In the genomic region with DNA sequence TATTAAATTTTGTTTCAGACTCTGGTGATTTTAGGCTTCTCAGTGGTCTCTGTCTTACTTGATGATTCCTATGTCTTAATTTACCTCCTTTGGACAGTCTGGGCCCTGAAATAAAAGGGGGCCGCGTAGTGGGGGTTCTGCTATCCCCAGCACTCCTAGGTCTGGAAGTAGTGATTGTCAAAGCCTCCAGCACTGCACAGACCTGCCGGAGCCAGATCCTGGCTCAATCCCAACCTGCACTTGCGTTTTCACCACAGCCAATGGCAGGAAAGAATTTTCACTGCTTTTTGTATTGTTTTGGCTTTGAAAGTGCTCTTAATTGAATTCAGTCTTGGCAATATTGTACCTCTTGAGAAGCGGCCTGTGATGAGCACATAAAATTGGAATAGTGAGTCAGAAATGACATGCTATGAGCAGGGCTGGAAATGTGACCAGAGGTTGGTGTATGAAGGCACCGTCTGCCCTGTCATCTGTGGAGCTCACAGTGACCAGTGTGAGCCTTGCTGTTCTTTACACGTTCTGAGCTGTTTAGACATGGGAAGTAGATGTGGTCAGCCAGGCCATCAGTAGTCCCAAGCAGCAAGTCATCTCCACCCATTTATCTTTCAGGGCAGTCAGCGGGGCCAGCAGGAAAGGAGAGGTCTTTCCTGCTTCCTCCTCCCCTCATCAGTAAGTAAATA, we compare ENCODE assay signal across 10 cellular contexts. TPM values are rescaled to one million over a fixed set of nuclear protein-coding genes. Genes with fewer than 3 reads are reported as not detected.
DNase-seq lines count a peak whose midpoint lies in the region; ATAC-seq and TF ChIP-seq lines count a peak whose summit lies in the region.
"Had no signal": no experiment of that assay in that cellular context is flagged by ENCODE, and none has a peak within 500 bp of the region (broad histone marks: within the 10 kb centered on the region; RNA-seq: fewer than 3 reads in every experiment).

No MANE protein-coding gene starts in this region.

- H3K27me3 ChIP-seq in CD4-positive, alpha-beta memory T cell (ENCODE audit: insufficient read depth, low read length) = no peaks in the 10 kb centered on the region
- H3K27me3 ChIP-seq: SJCRH30 had no signal

- ATAC-seq in naive B cell (ENCODE audit: low read depth in 2 of 2) = no peak

- no peak overlapping the region for H3K4me3 Mint-ChIP-seq in CD4-positive, alpha-beta memory T cell
- peak overlapping the region in 2 of 5 experiments; percentile 62 to 63 for H3K4me3 Mint-ChIP-seq in brain
- H3K4me3 Mint-ChIP-seq in naive B cell = no peak overlapping the region
- H3K4me3 Mint-ChIP-seq in glutamatergic neuron (ENCODE audit: unreplicated experiment) = no peak overlapping the region

- no peaks in the 10 kb centered on the region for H3K27me3 Mint-ChIP-seq in CD4-positive, alpha-beta memory T cell
- no peaks in the 10 kb centered on the region for H3K27me3 Mint-ChIP-seq in brain
- H3K27me3 Mint-ChIP-seq in naive B cell = no peaks in the 10 kb centered on the region
- H3K27me3 Mint-ChIP-seq in glutamatergic neuron (ENCODE audit: unreplicated experiment) = peaks cover 5% of the 10 kb centered on the region

- no peaks in the 10 kb centered on the region for H3K9me3 ChIP-seq in CD4-positive, alpha-beta memory T cell (ENCODE audit: control insufficient read depth in 1 of 2, low read length in 2 of 2)
- H3K9me3 ChIP-seq: SJCRH30 had no signal

- H3K4me1 Mint-ChIP-seq in CD4-positive, alpha-beta memory T cell = peaks cover 0 to 11% (median 3%) of the 10 kb centered on the region in 4 donors
- H3K4me1 Mint-ChIP-seq in brain (peaks cover 31% of the 10 kb centered on the region), naive B cell (no peaks in the 10 kb centered on the region), glutamatergic neuron (ENCODE audit: low read depth, unreplicated experiment) (peaks cover 22% of the 10 kb centered on the region)

- peaks cover 63% of the 10 kb centered on the region for H3K36me3 ChIP-seq in CD4-positive, alpha-beta memory T cell (ENCODE audit: insufficient read depth, low read length)

- peaks cover 0 to 4% (median 0%) of the 10 kb centered on the region in 8 donors for H3K9me3 Mint-ChIP-seq in CD4-positive, alpha-beta memory T cell
- H3K9me3 Mint-ChIP-seq in brain (no peaks in the 10 kb centered on the region), naive B cell (no peaks in the 10 kb centered on the region), glutamatergic neuron (ENCODE audit: unreplicated experiment) (peaks cover 9% of the 10 kb centered on the region)

- no peak for TF ChIP-seq CTCF in brain (conservative IDR thresholded peaks at IDR 0.05)
- TF ChIP-seq CTCF in glutamatergic neuron (IDR thresholded peaks at IDR 0.05; ENCODE audit: partially characterized antibody, unreplicated experiment) = no peak

- H3K36me3 Mint-ChIP-seq in CD4-positive, alpha-beta memory T cell = peaks cover 55 to 79% of the 10 kb centered on the region in 2 donors
- peaks cover 57% of the 10 kb centered on the region for H3K36me3 Mint-ChIP-seq in brain
- peaks cover 19 to 22% of the 10 kb centered on the region in 2 donors for H3K36me3 Mint-ChIP-seq in naive B cell
- peaks cover 11% of the 10 kb centered on the region for H3K36me3 Mint-ChIP-seq in glutamatergic neuron (ENCODE audit: unreplicated experiment)

- H3K27ac ChIP-seq in CD4-positive, alpha-beta memory T cell (ENCODE audit: low read depth, low read length) = no peak overlapping the region
- H3K27ac ChIP-seq: SJCRH30 had no signal

- POLR2A ChIA-PET in CD4-positive, alpha-beta memory T cell (lab: Charles Lee; ENCODE audit: partially characterized antibody) = interaction anchor here (1.2 kb wide), 1 partner anchor 8 kb away, joined by 3 read pairs; no protein-coding TSS in a partner anchor

- peak overlapping the region in 5 of 7 donors; percentile 29 to 84 (median 67) for H3K27ac Mint-ChIP-seq in CD4-positive, alpha-beta memory T cell
- H3K27ac Mint-ChIP-seq in brain (peak overlapping the region; percentile 88 to 97 (median 95)), naive B cell (peak overlapping the region in 4 of 6 donors; percentile 10 to 75 (median 42)), glutamatergic neuron (ENCODE audit: unreplicated experiment) (no peak overlapping the region)

- intact Hi-C loops in CD4-positive, alpha-beta memory T cell (cut with micrococcal nuclease) = no loop called here

- no peak for DNase-seq in CD4-positive, alpha-beta memory T cell
- DNase-seq in NCI-H2029 treated with DMSO at 0.1 percent for 48 hours (lab: John Stamatoyannopoulos, UW) (peak; percentile 92), naive B cell (no peak), SIG-M5 treated with dmso at 0.1 percent for 504 hours (lab: John Stamatoyannopoulos, UW; ENCODE audit: unreplicated experiment) (no peak), glutamatergic neuron (no peak), epidermal melanocyte (ENCODE audit: insufficient read length, low spot score) (no peak), NCI-H510A (lab: John Stamatoyannopoulos, UW) (no peak)
- DNase-seq: erythroblast, SJCRH30 had no signal

- CTCF ChIA-PET in CD4-positive, alpha-beta memory T cell (lab: Charles Lee; ENCODE audit: partially characterized antibody) = no interaction called here

- H3K4me1 ChIP-seq in CD4-positive, alpha-beta memory T cell (ENCODE audit: insufficient read depth, low read length) = no peaks in the 10 kb centered on the region
- H3K4me1 ChIP-seq: SJCRH30 had no signal

- H3K4me3 ChIP-seq in CD4-positive, alpha-beta memory T cell (ENCODE audit: low read length in 2 of 2) = no peak overlapping the region
- H3K4me3 ChIP-seq: SJCRH30 had no signal

RNA-seq across cellular contexts. Expression of a gene that starts 41.5 kb away (rescaled TPM):
- total RNA-seq in CD4-positive, alpha-beta memory T cell = 100 to 1,000 TPM in 1 of 2 experiments, 10 to 100 TPM in 1; 96.5 to 112 TPM
- 10 to 100 TPM; 12.5 to 23.3 TPM for polyA plus RNA-seq in CD4-positive, alpha-beta memory T cell
- polyA plus RNA-seq in brain (ENCODE audit: insufficient read depth, low read depth, low replicate concordance) (39.1 TPM), naive B cell (ENCODE audit: low read depth in 6 of 6) (10 to 100 TPM; 15.4 to 39.3 (median 28.2) TPM)
- total RNA-seq in glutamatergic neuron (ENCODE audit: unreplicated experiment) = 86.4 TPM

RNA-seq across cellular contexts. Expression of a gene that starts 48.8 kb away (rescaled TPM):
- total RNA-seq in CD4-positive, alpha-beta memory T cell = 1 to 10 TPM; 6.5 to 8.5 TPM
- 10 to 100 TPM; 24.3 to 35.4 TPM for polyA plus RNA-seq in CD4-positive, alpha-beta memory T cell
- polyA plus RNA-seq in brain (ENCODE audit: insufficient read depth, low read depth, low replicate concordance) (220 TPM), naive B cell (ENCODE audit: low read depth in 6 of 6) (10 to 100 TPM; 22.9 to 46.9 (median 39.0) TPM)
- 48.7 TPM for total RNA-seq in glutamatergic neuron (ENCODE audit: unreplicated experiment)
